In genomic region chr19:48876035-48876981, GRCh38 we compare ENCODE assay signal across 8 cellular contexts. TPM values are rescaled to one million over a fixed set of nuclear protein-coding genes. Genes with fewer than 3 reads are reported as not detected.
DNase-seq lines count a peak whose midpoint lies in the region; TF ChIP-seq lines count a peak whose summit lies in the region.
"Not testable (repeated sequence)": the region's sequence is repeated elsewhere in the genome, so short reads cannot be mapped to it uniquely, and the experiment has no call there.

No MANE protein-coding gene starts in this region.

- H3F3A ChIP-seq in Loucy (ENCODE audit: low read depth) = not testable (repeated sequence)

- not testable (repeated sequence) for H3K9me3 ChIP-seq in Loucy (ENCODE audit: insufficient read depth, low read depth, low read length); thymus (ENCODE audit: control insufficient read depth)

- TF ChIP-seq CTCF in Loucy (conservative IDR thresholded peaks at IDR 0.05; ENCODE audit: low read length) = not testable (repeated sequence)

- peak overlapping the region; percentile 95 for H3K4me3 ChIP-seq in Loucy (ENCODE audit: low read length, poor library complexity, severe bottlenecking)
- H3K4me3 ChIP-seq in thymus (ENCODE audit: low read length) = not testable (repeated sequence)

- H3K27me3 ChIP-seq in Loucy (ENCODE audit: insufficient read depth, low read length, poor library complexity, severe bottlenecking); thymus (ENCODE audit: control insufficient read depth, insufficient read depth): not testable (repeated sequence)

- not testable (repeated sequence) for H3K9me2 ChIP-seq in Loucy (replicated peaks; ENCODE audit: low read depth, low read length)

- H3K27ac ChIP-seq in thymus (ENCODE audit: low read depth) = peak overlapping the region; percentile 2

- H3K79me2 ChIP-seq in Loucy (ENCODE audit: insufficient read depth, low read length) = peaks cover 29% of the 10 kb centered on the region; the same call in 1 of the 2 replicates

- not testable (repeated sequence) for H2AFZ ChIP-seq in Loucy (ENCODE audit: low read length)

- peaks cover 24% of the 10 kb centered on the region for H4K20me1 ChIP-seq in Loucy (ENCODE audit: insufficient read depth, low read length, poor library complexity, severe bottlenecking)

- WGBS in thymus = 94% methylated on average over 30 of the region's 30 CpGs

- H3K9ac ChIP-seq in Loucy (ENCODE audit: low read depth, low read length, poor library complexity, severe bottlenecking) = peak overlapping the region; percentile 67

- not testable (repeated sequence) for H3K36me3 ChIP-seq in Loucy (ENCODE audit: insufficient read depth, low read length)
- H3K36me3 ChIP-seq in thymus (ENCODE audit: control insufficient read depth, insufficient read depth) = peaks cover 26% of the 10 kb centered on the region

- H3K4me1 ChIP-seq in Loucy (ENCODE audit: insufficient read depth, low read length, poor library complexity, severe bottlenecking) = peaks cover 32% of the 10 kb centered on the region
- peaks cover 20% of the 10 kb centered on the region for H3K4me1 ChIP-seq in thymus (ENCODE audit: control insufficient read depth, insufficient read depth, low read length)

- peak overlapping the region; percentile 88 for H3K4me2 ChIP-seq in Loucy (ENCODE audit: low read depth, low read length, poor library complexity, severe bottlenecking)

- DNase-seq in COLO668 (lab: John Stamatoyannopoulos, UW; ENCODE audit: unreplicated experiment) = peak; percentile 5
- peak; percentile 39 for DNase-seq in T1000 (lab: John Stamatoyannopoulos, UW)
- DNase-seq in activated naive CD4-positive, alpha-beta T cell treated with Interleukin-2 at 50 U/mL for 16 hours = peak; percentile 62
- DNase-seq in effector CD8-positive, alpha-beta T cell (lab: John Stamatoyannopoulos, UW) = peak; percentile 31
- peak; percentile 17 for DNase-seq in kidney glomerular epithelial cell (lab: John Stamatoyannopoulos, UW)
- DNase-seq in pons (ENCODE audit: low spot score) = peak; percentile 48

RNA-seq across cellular contexts. Expression of gene PPP1R15A, which starts 4.1 kb away (rescaled TPM):
- polyA plus RNA-seq in thymus = 40.0 TPM

RNA-seq across cellular contexts. Expression of gene PLEKHA4, which starts 7.9 kb away (rescaled TPM):
- polyA plus RNA-seq in thymus = 17.3 TPM

RNA-seq across cellular contexts. Expression of gene TULP2, which starts 22.2 kb away (rescaled TPM):
- polyA plus RNA-seq in thymus = 0.02 TPM

RNA-seq across cellular contexts. Expression of gene NUCB1, which starts 23.8 kb away (rescaled TPM):
- polyA plus RNA-seq in thymus = 119 TPM

RNA-seq across cellular contexts. Expression of gene HSD17B14, which starts 40.0 kb away (rescaled TPM):
- 20.4 TPM for polyA plus RNA-seq in thymus

Comparison
In these comparisons a context has a peak if more than half of its experiments do, and no peak if none do; other contexts are left out.
1. DNase-seq: peak in every context shown above with its lines; median percentile 62 in activated naive CD4-positive, alpha-beta T cell treated with Interleukin-2 at 50 U/mL for 16 hours; 48 in pons; 39 in T1000; 31 in effector CD8-positive, alpha-beta T cell; 17 in kidney glomerular epithelial cell; 5 in COLO668.